ENCODE assay signal across 16 cellular contexts in genomic region chr15:31438601-31439265, GRCh38.
DNase-seq lines count a peak whose midpoint lies in the region; ATAC-seq and TF ChIP-seq lines count a peak whose summit lies in the region.
"Had no signal": no experiment of that assay in that cellular context is flagged by ENCODE, and none has a peak within 500 bp of the region (broad histone marks: within the 10 kb centered on the region; RNA-seq: fewer than 3 reads in every experiment).

No MANE protein-coding gene starts in this region.

- CTCF ChIA-PET in activated CD8-positive, alpha-beta T cell treated with anti-CD3 and anti-CD28 coated beads, Interleukin-2, amount 10 ng/mL, durations not matched to agents 7 days and 5 days (lab: Charles Lee), result interaction anchor here (0.7 to 13.1 kb wide), 15 partner anchors 10 to 539 kb away, joined by 3 to 271 read pairs (median 4); no protein-coding TSS in a partner anchor

- H3K36me3 Mint-ChIP-seq in activated CD8-positive, alpha-beta T cell treated with anti-CD3 and anti-CD28 coated beads, Interleukin-2, amount 10 ng/mL, durations not matched to agents 7 days and 5 days (ENCODE audit: low read depth), result no peaks in the 10 kb centered on the region
- no peaks in the 10 kb centered on the region for H3K36me3 Mint-ChIP-seq in natural killer cell

- no peak for ATAC-seq in activated CD8-positive, alpha-beta T cell treated with anti-CD3 and anti-CD28 coated beads, Interleukin-2, amount 10 ng/mL, durations not matched to agents 7 days and 5 days
- no peak for ATAC-seq in natural killer cell
- ATAC-seq: right cardiac atrium had no signal

- intact Hi-C loops in natural killer cell (cut with micrococcal nuclease), result loop anchor here (5.0 kb wide), 2 partner anchors 34 to 49 kb away; no protein-coding TSS in a partner anchor

- H3K4me3 Mint-ChIP-seq in activated CD8-positive, alpha-beta T cell treated with anti-CD3 and anti-CD28 coated beads, Interleukin-2, amount 10 ng/mL, durations not matched to agents 7 days and 5 days, result no peak overlapping the region
- peak overlapping the region; percentile 55 for H3K4me3 Mint-ChIP-seq in natural killer cell

- DNase-seq in NCI-H1436 (lab: John Stamatoyannopoulos, UW) (peak; percentile 42), NCI-H1436 treated with DMSO at 0.1 percent for 48 hours (lab: John Stamatoyannopoulos, UW) (no peak), GM12865 (ENCODE audit: low read depth) (peak; percentile 30), natural killer cell (no peak), GM03348 (ENCODE audit: low spot score) (no peak), RPMI8226 (no peak)
- no peak for DNase-seq in activated CD8-positive, alpha-beta T cell treated with anti-CD3 and anti-CD28 coated beads, Interleukin-2, amount 10 ng/mL, durations not matched to agents 7 days and 5 days
- DNase-seq in stimulated activated CD4-positive, alpha-beta T cell treated with anti-CD3 and anti-CD28 coated beads, Interleukin-12 subunit alpha, Interleukin-12 subunit beta, amount 100 ng/mL, for 4 hours, result no peak
- DNase-seq: activated effector memory CD4-positive, alpha-beta T cell treated with Interleukin-2 at 50 U/mL for 16 hours; brain microvascular endothelial cell; COR-L47; GM23248; NCI-H1048; PC-9; right cardiac atrium had no signal

- no peak overlapping the region for H3K4me3 ChIP-seq in GM12865 (ENCODE audit: low read depth, low read length)
- H3K4me3 ChIP-seq: GM23248, hepatocyte, PC-9 had no signal

- peaks cover 83% of the 10 kb centered on the region for H3K4me1 Mint-ChIP-seq in activated CD8-positive, alpha-beta T cell treated with anti-CD3 and anti-CD28 coated beads, Interleukin-2, amount 10 ng/mL, durations not matched to agents 7 days and 5 days (ENCODE audit: low read depth)
- H3K4me1 Mint-ChIP-seq in natural killer cell, result peaks cover 62 to 86% of the 10 kb centered on the region in 2 donors

- no peaks in the 10 kb centered on the region for H3K27me3 Mint-ChIP-seq in activated CD8-positive, alpha-beta T cell treated with anti-CD3 and anti-CD28 coated beads, Interleukin-2, amount 10 ng/mL, durations not matched to agents 7 days and 5 days (ENCODE audit: low read depth)
- no peaks in the 10 kb centered on the region for H3K27me3 Mint-ChIP-seq in natural killer cell (ENCODE audit: low read depth in 2 of 2)

- H3K27ac Mint-ChIP-seq in activated CD8-positive, alpha-beta T cell treated with anti-CD3 and anti-CD28 coated beads, Interleukin-2, amount 10 ng/mL, durations not matched to agents 7 days and 5 days, result peak overlapping the region; percentile 99
- H3K27ac Mint-ChIP-seq in natural killer cell, result peak overlapping the region; percentile 98 to 100

- POLR2A ChIA-PET in activated CD8-positive, alpha-beta T cell treated with anti-CD3 and anti-CD28 coated beads, Interleukin-2, amount 10 ng/mL, durations not matched to agents 7 days and 5 days (lab: Charles Lee), result interaction anchor here (0.8 to 6.3 kb wide), 6 partner anchors 10 to 111 kb away, joined by 4 to 92 read pairs (median 8); partner anchors contain the start of gene KLF13

- no peak for TF ChIP-seq CTCF in GM12865 (IDR thresholded peaks at IDR 0.05; ENCODE audit: insufficient read depth, low read depth, low read length, missing control alignments)
- no peak for TF ChIP-seq CTCF in natural killer cell (IDR thresholded peaks at IDR 0.05)

- H3K9me3 Mint-ChIP-seq in activated CD8-positive, alpha-beta T cell treated with anti-CD3 and anti-CD28 coated beads, Interleukin-2, amount 10 ng/mL, durations not matched to agents 7 days and 5 days (ENCODE audit: insufficient read depth), result no peaks in the 10 kb centered on the region
- no peaks in the 10 kb centered on the region for H3K9me3 Mint-ChIP-seq in natural killer cell

Comparison
In these comparisons a context has a peak if more than half of its experiments do, and no peak if none do; other contexts are left out.
1. DNase-seq: peak in NCI-H1436 (single experiment) and GM12865 (single experiment); none in NCI-H1436 treated with DMSO at 0.1 percent for 48 hours (single experiment), activated CD8-positive, alpha-beta T cell treated with anti-CD3 and anti-CD28 coated beads, Interleukin-2, amount 10 ng/mL, durations not matched to agents 7 days and 5 days (single experiment), natural killer cell (single experiment), GM03348 (single experiment), stimulated activated CD4-positive, alpha-beta T cell treated with anti-CD3 and anti-CD28 coated beads, Interleukin-12 subunit alpha, Interleukin-12 subunit beta, amount 100 ng/mL, for 4 hours (single experiment) and RPMI8226 (single experiment).